Comparison of ENCODE assay signal across 19 cellular contexts in the genomic region with DNA sequence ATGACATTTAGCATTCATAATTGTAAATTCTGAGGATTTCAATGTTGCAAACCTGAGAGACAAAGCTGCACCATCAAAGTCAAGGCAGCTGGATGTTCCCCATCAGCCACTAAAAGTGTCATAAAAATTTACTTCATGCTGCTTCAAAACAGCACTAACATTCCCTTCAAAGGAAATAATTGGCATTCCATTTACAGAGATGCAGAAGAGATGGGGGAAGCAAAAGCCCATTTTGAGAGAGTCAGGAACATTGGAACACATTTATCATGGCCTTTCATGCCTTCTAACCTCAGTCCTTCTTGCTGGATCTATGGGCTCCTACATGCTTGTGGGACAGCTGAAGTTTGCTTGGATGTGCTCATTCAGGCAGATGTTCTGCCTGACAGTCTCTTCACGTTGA. TPM values are rescaled to one million over a fixed set of nuclear protein-coding genes. Genes with fewer than 3 reads are reported as not detected.
"Had no signal": no experiment of that assay in that cellular context is flagged by ENCODE, and none has a peak within 500 bp of the region (broad histone marks: within the 10 kb centered on the region; RNA-seq: fewer than 3 reads in every experiment).

No MANE protein-coding gene starts in this region.

- ATAC-seq: effector memory CD8-positive, alpha-beta T cell; foreskin keratinocyte; heart left ventricle; left colon; naive thymus-derived CD4-positive, alpha-beta T cell had no signal

- H3K4me1 ChIP-seq: foreskin keratinocyte, heart left ventricle, stomach had no signal

- H3K9me3 ChIP-seq: esophagus squamous epithelium, neutrophil, sigmoid colon, stomach, thoracic aorta, transverse colon had no signal

- H3K36me3 ChIP-seq: esophagus squamous epithelium, heart left ventricle, neutrophil, sigmoid colon, stomach, thoracic aorta, transverse colon had no signal

- H3K4me3 Mint-ChIP-seq: dendritic cell treated with granulocyte-macrophage colony-stimulating factor and Interleukin-4, amounts not matched to agents 40 ng/mL and 50 ng/mL, for 4 days; effector memory CD8-positive, alpha-beta T cell; naive thymus-derived CD4-positive, alpha-beta T cell had no signal

- H3K27ac Mint-ChIP-seq: dendritic cell treated with granulocyte-macrophage colony-stimulating factor and Interleukin-4, amounts not matched to agents 40 ng/mL and 50 ng/mL, for 4 days; effector memory CD8-positive, alpha-beta T cell; naive thymus-derived CD4-positive, alpha-beta T cell had no signal

- FAIRE-seq: colon, small intestine had no signal

- DNase-seq: effector memory CD8-positive, alpha-beta T cell; esophagus squamous epithelium; foreskin keratinocyte; heart left ventricle; hippocampal formation; left colon; naive thymus-derived CD4-positive, alpha-beta T cell; posterior cingulate gyrus; sigmoid colon; small intestine; stimulated activated CD4-positive, alpha-beta T cell treated with anti-CD3 and anti-CD28 coated beads, Interleukin-12 subunit alpha, Interleukin-12 subunit beta, amount 100 ng/mL, for 4 hours; stimulated activated naive CD4-positive, alpha-beta T cell; stomach; substantia nigra; transverse colon had no signal

- H3K27ac ChIP-seq: esophagus squamous epithelium, foreskin keratinocyte, heart left ventricle, neutrophil, sigmoid colon, stomach, thoracic aorta, transverse colon had no signal

- H3K4me3 ChIP-seq: esophagus squamous epithelium, heart left ventricle, sigmoid colon, stomach, thoracic aorta, transverse colon had no signal

- H3K9me3 Mint-ChIP-seq: dendritic cell treated with granulocyte-macrophage colony-stimulating factor and Interleukin-4, amounts not matched to agents 40 ng/mL and 50 ng/mL, for 4 days; effector memory CD8-positive, alpha-beta T cell had no signal

RNA-seq across cellular contexts. Expression of gene TMEM158, which starts 6.4 kb away (rescaled TPM):
- polyA plus RNA-seq: naive thymus-derived CD4-positive, alpha-beta T cell had no signal
